Comparison of ENCODE assay signal across 8 cellular contexts in the genomic region with DNA sequence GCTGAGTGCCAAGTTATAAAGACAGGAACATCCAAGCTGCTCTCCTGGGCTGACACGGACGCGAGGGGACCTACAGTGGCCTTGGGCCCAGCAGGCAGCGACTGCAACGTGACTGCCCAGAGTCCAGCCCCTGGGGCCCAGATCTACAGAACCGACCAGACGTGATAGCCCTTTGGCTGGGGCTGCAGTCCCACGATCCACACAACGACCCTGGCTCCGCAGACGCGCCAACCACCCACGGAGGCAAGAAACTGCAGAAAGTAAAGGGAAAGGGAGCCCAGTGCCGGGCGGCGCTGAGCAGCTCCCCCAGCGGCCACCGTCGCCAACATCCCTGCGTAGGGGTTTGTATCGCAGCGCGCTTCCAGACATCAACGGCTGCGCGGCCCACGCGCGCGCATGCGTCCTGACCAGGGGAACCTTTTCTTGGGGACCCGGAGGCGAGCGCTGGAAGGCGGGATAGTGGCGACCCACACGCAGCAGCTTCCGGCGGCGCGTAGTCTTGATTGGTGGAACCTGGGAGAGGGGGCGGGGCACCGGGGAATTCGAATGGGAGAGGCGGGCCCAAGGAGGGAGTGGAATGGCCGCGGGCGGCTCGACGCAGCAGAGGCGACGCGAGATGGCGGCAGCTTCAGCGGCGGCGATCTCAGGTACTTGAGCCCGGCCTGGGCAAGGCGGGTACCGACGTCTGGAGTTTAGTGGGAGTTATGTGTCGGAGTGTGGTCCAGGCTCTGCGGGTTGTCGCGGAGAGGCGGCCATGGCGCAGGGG. TPM values are rescaled to one million over a fixed set of nuclear protein-coding genes. Genes with fewer than 3 reads are reported as not detected.
DNase-seq lines count a peak whose midpoint lies in the region; ATAC-seq and TF ChIP-seq lines count a peak whose summit lies in the region.

Gene KIF22 (plus strand): TSS at position 569 of the 766 bp plus-strand sequence. CDS start 9 bp downstream, at position 578.

- H3K9me3 ChIP-seq in breast epithelium = no peaks in the 10 kb centered on the region
- H3K9me3 ChIP-seq in iPS-18c (ENCODE audit: control insufficient read depth, insufficient read depth, low read length) = no peaks in the 10 kb centered on the region

- peaks cover 0 to 12% of the 10 kb centered on the region in 2 donors for H3K4me1 ChIP-seq in breast epithelium

- peak within 1 kb of the TSS; percentile 92 for H3K27ac ChIP-seq in VCaP
- H3K27ac ChIP-seq in breast epithelium = peak within 1 kb of the TSS; percentile 86 to 90
- H3K27ac ChIP-seq in skin epidermis = peak within 1 kb of the TSS; percentile 23 to 99 (median 90)

- peak; percentile 81 for TF ChIP-seq CTCF in VCaP (conservative IDR thresholded peaks at IDR 0.05)
- peak; percentile 62 to 88 (median 79) for TF ChIP-seq CTCF in breast epithelium (IDR thresholded peaks at IDR 0.05)

- no peaks in the 10 kb centered on the region for H3K36me3 ChIP-seq in breast epithelium

- H3K4me3 ChIP-seq in breast epithelium (peak within 1 kb of the TSS; percentile 72 to 96 (median 78)), iPS-18c (ENCODE audit: insufficient read depth, low read depth, low read length) (peak within 1 kb of the TSS; percentile 86), skin epidermis (peak within 1 kb of the TSS; percentile 69 to 89 (median 82))

- intact Hi-C loops in breast epithelium (cut with DNase I; ENCODE audit: low total_unique reads) = no loop called here

- ATAC-seq in GM18873 (IDR thresholded peaks at IDR 0.05; ENCODE audit: low FRiP score, unreplicated experiment) (peak; percentile 88), HG03139 (IDR thresholded peaks at IDR 0.05; ENCODE audit: unreplicated experiment) (peak; percentile 90)

- DNase-seq in AG08395 (ENCODE audit: low spot score) (peak; percentile 100), NCI-H2196 treated with DMSO at 0.1 percent for 48 hours (lab: John Stamatoyannopoulos, UW; ENCODE audit: unreplicated experiment) (peak; percentile 97), breast epithelium (ENCODE audit: low spot score in 2 of 2) (peak; percentile 98 to 100)

- no peaks in the 10 kb centered on the region for H3K27me3 ChIP-seq in breast epithelium

- TF ChIP-seq POLR2A in breast epithelium (IDR thresholded peaks at IDR 0.05) = peak; percentile 64

RNA-seq across cellular contexts. Expression of gene KIF22, which starts in this region (rescaled TPM):
- total RNA-seq in breast epithelium = 10 to 100 TPM; 16.3 to 50.2 (median 22.3) TPM

Comparison
In these comparisons a context has a peak if more than half of its experiments do, and no peak if none do; other contexts are left out.
1. Peak in every context shown above with its lines: DNase-seq, ATAC-seq, H3K4me3 ChIP-seq and H3K27ac ChIP-seq.